ENCODE assay signal across 1 cellular context in genomic region chr18:3213231-3214059, GRCh38.
TF ChIP-seq lines count a peak whose summit lies in the region.

No MANE protein-coding gene starts in this region.

TF ChIP-seq in K562, 482 proteins besides CTCF, POLR2A, EP300 and RAD21 (continued from another document and continues in another):
- TF ChIP-seq ZNF407 (IDR thresholded peaks at IDR 0.05; ENCODE audit: low read depth) (no peak), ZNF121 (CRISPR knock-in tag; conservative IDR thresholded peaks at IDR 0.05) (no peak), AFF4 (CRISPR knock-in tag; IDR thresholded peaks at IDR 0.05) (no peak), MNT (conservative IDR thresholded peaks at IDR 0.05) (no peak), HIVEP1 (CRISPR knock-in tag; IDR thresholded peaks at IDR 0.05) (no peak), ZNF324 (CRISPR knock-in tag; IDR thresholded peaks at IDR 0.05) (no peak), ZNF263 (CRISPR knock-in tag; IDR thresholded peaks at IDR 0.05; ENCODE audit: borderline replicate concordance) (no peak), KDM4B (IDR thresholded peaks at IDR 0.05; ENCODE audit: borderline replicate concordance in 2 of 2, low read depth in 1 of 2) (no peak), FOXM1 (IDR thresholded peaks at IDR 0.05; ENCODE audit: low read depth) (peak; percentile 32; the same call in 1 of the 2 replicates), FOXM1 (CRISPR knock-in tag; IDR thresholded peaks at IDR 0.05; ENCODE audit: low read depth) (no peak), SMAD3 (CRISPR knock-in tag; conservative IDR thresholded peaks at IDR 0.05) (peak; percentile 18; the same call in 1 of the 2 replicates), NR2C1 (IDR thresholded peaks at IDR 0.05) (no peak), NR2C1 (tag; IDR thresholded peaks at IDR 0.05) (no peak), MLX (CRISPR knock-in tag; conservative IDR thresholded peaks at IDR 0.05) (no peak), ZNF175 (CRISPR knock-in tag; IDR thresholded peaks at IDR 0.05; ENCODE audit: low read depth) (0 out of 2 replicates have a peak, but pooled peaks have one; percentile 43), GTF3C2 (IDR thresholded peaks at IDR 0.05; ENCODE audit: borderline replicate concordance, extremely low read depth, insufficient read length) (no peak), ZBTB7A (IDR thresholded peaks at IDR 0.05; ENCODE audit: borderline replicate concordance, control insufficient read depth, low read depth, low read length) (no peak), MEF2A (IDR thresholded peaks at IDR 0.05; ENCODE audit: control insufficient read depth, low read depth, low read length) (no peak), TRIM28 (IDR thresholded peaks at IDR 0.05) (0 out of 2 replicates have a peak, but pooled peaks have one; percentile 31), BRD9 (IDR thresholded peaks at IDR 0.05; ENCODE audit: low read depth, partially characterized antibody) (no peak), FOS (IDR thresholded peaks at IDR 0.05; ENCODE audit: extremely low read depth, insufficient read length) (no peak), ZSCAN32 (CRISPR knock-in tag; IDR thresholded peaks at IDR 0.05) (no peak), TEAD1 (CRISPR knock-in tag; IDR thresholded peaks at IDR 0.05) (0 out of 4 replicates have a peak, but pooled peaks of 1 of the 2 experiments have one; percentile 37), HES1 (IDR thresholded peaks at IDR 0.05; ENCODE audit: low read depth) (no peak), CHAMP1 (IDR thresholded peaks at IDR 0.05) (no peak), ETS1 (conservative IDR thresholded peaks at IDR 0.05; ENCODE audit: control insufficient read depth, low read depth, low read length) (no peak), DPF2 (IDR thresholded peaks at IDR 0.05) (peak; percentile 48; the same call in 1 of the 2 replicates), ZNF699 (CRISPR knock-in tag; IDR thresholded peaks at IDR 0.05; ENCODE audit: insufficient replicate concordance) (no peak), CREM (IDR thresholded peaks at IDR 0.05; ENCODE audit: low read depth) (peak; percentile 62; the same call in 1 of the 2 replicates), PPARD (CRISPR knock-in tag; IDR thresholded peaks at IDR 0.05) (no peak), RBFOX2 (IDR thresholded peaks at IDR 0.05; ENCODE audit: low read depth, low read length) (no peak), MYNN (IDR thresholded peaks at IDR 0.05) (no peak), MYNN (CRISPR knock-in tag; IDR thresholded peaks at IDR 0.05) (no peak)
